Comparison of ENCODE assay signal across 24 cellular contexts in genomic region chr22:23062616-23063538, GRCh38. TPM values are rescaled to one million over a fixed set of nuclear protein-coding genes. Genes with fewer than 3 reads are reported as not detected.
DNase-seq lines count a peak whose midpoint lies in the region; ATAC-seq and TF ChIP-seq lines count a peak whose summit lies in the region.
"Had no signal": no experiment of that assay in that cellular context is flagged by ENCODE, and none has a peak within 500 bp of the region (broad histone marks: within the 10 kb centered on the region; RNA-seq: fewer than 3 reads in every experiment).

No MANE protein-coding gene starts in this region.

- peak; percentile 25 for DNase-seq in activated CD8-positive, alpha-beta memory T cell treated with anti-CD3 and anti-CD28 coated beads, Interleukin-2, amount 10 ng/mL, durations not matched to agents 7 days and 5 days
- DNase-seq in activated CD8-positive, alpha-beta memory T cell treated with anti-CD3 and anti-CD28 coated beads for 24 hours = no peak
- peak; percentile 6 for DNase-seq in GM13976 (ENCODE audit: low spot score)
- DNase-seq in esophagus muscularis mucosa (ENCODE audit: extremely low spot score) = peak; percentile 84
- DNase-seq in spleen = peak; percentile 27
- no peak for DNase-seq in HEK293T (ENCODE audit: extremely low spot score)
- DNase-seq in GM23248 = no peak
- DNase-seq: activated CD4-positive, alpha-beta T cell treated with anti-CD3 and anti-CD28 coated beads, Interleukin-2, amount 50 U/mL, for 4 hours; effector CD8-positive, alpha-beta T cell; gastrocnemius medialis; Karpas-422; mammary epithelial cell; NCI-H1930; NCI-H226; retina; SIG-M5; stimulated activated CD4-positive, alpha-beta T cell treated with anti-CD3 and anti-CD28 coated beads, Interleukin-4, amount 100 ng/mL, for 24 hours; stimulated activated naive CD8-positive, alpha-beta T cell treated with anti-CD3 and anti-CD28 coated beads, Interleukin-15, Interleukin-2, amounts not matched to agents 100 U/mL and 50 U/mL, for 24 hours; transverse colon had no signal

- H3K27ac ChIP-seq in esophagus muscularis mucosa (replicated peaks in 1 of 4) (no peak overlapping the region), spleen (no peak overlapping the region), GM23248 (no peak overlapping the region)
- H3K27ac ChIP-seq: BLaER1 treated with 17β-estradiol and CSF1 and Interleukin-3, amounts not matched to agents 10 nM and 100 nM; gastrocnemius medialis; transverse colon had no signal

- CTCF ChIA-PET in activated CD8-positive, alpha-beta memory T cell treated with anti-CD3 and anti-CD28 coated beads, Interleukin-2, amount 10 ng/mL, durations not matched to agents 7 days and 5 days (lab: Charles Lee) = no interaction called here
- CTCF ChIA-PET in HEK293T (lab: Yijun Ruan, JAX) = no interaction called here

- H3K9me3 Mint-ChIP-seq in activated CD8-positive, alpha-beta memory T cell treated with anti-CD3 and anti-CD28 coated beads, Interleukin-2, amount 10 ng/mL, durations not matched to agents 7 days and 5 days (ENCODE audit: low read depth) = no peaks in the 10 kb centered on the region
- H3K9me3 Mint-ChIP-seq: GM23338 had no signal

- H2AFZ ChIP-seq in GM23248 = no peak overlapping the region
- H2AFZ ChIP-seq: GM23338 had no signal

- H3K36me3 Mint-ChIP-seq in activated CD8-positive, alpha-beta memory T cell treated with anti-CD3 and anti-CD28 coated beads, Interleukin-2, amount 10 ng/mL, durations not matched to agents 7 days and 5 days = no peaks in the 10 kb centered on the region

- no peaks in the 10 kb centered on the region for H3K79me2 ChIP-seq in GM23248 (ENCODE audit: insufficient read depth)

- peaks cover 3% of the 10 kb centered on the region for H3K4me1 Mint-ChIP-seq in activated CD8-positive, alpha-beta memory T cell treated with anti-CD3 and anti-CD28 coated beads, Interleukin-2, amount 10 ng/mL, durations not matched to agents 7 days and 5 days

- H3K27me3 ChIP-seq in esophagus muscularis mucosa (no peaks in the 10 kb centered on the region), spleen (replicated peaks in 1 of 7) (no peaks in the 10 kb centered on the region), GM23248 (replicated peaks; ENCODE audit: insufficient read depth) (0 out of 2 replicates have a peak, but pooled peaks cover 6% of the 10 kb centered on the region)
- H3K27me3 ChIP-seq: BLaER1 treated with 17β-estradiol and CSF1 and Interleukin-3, amounts not matched to agents 10 nM and 100 nM; gastrocnemius medialis; transverse colon had no signal

- no peak overlapping the region for H3K27ac Mint-ChIP-seq in activated CD8-positive, alpha-beta memory T cell treated with anti-CD3 and anti-CD28 coated beads, Interleukin-2, amount 10 ng/mL, durations not matched to agents 7 days and 5 days
- H3K27ac Mint-ChIP-seq: GM23338 had no signal

- no peak overlapping the region for H3K9ac ChIP-seq in GM23248
- H3K9ac ChIP-seq: BLaER1 treated with 17β-estradiol and CSF1 and Interleukin-3, amounts not matched to agents 10 nM and 100 nM had no signal

- no peak overlapping the region for H3K4me2 ChIP-seq in GM23248 (ENCODE audit: unreplicated experiment)
- H3K4me2 ChIP-seq: GM23338 had no signal

- WGBS in esophagus muscularis mucosa = 94% methylated on average over 8 of the region's 12 CpGs
- WGBS in spleen, 5 donors = 90 to 95% (median 91%) methylated on average over 11 to 12 of the region's 12 CpGs
- whole genome bisulfite sequencing in GM23248 (ENCODE audit: low coverage in 1 of 2, low lambda C conversion rate in 2 of 2, missing lambda C conversion rate in 2 of 2), 2 experiments = 48 to 56% methylated on average over 11 to 12 of the region's 12 CpGs

- H4K20me1 ChIP-seq in GM23248 (ENCODE audit: insufficient read depth) = no peaks in the 10 kb centered on the region
- H4K20me1 ChIP-seq: BLaER1 treated with 17β-estradiol and CSF1 and Interleukin-3, amounts not matched to agents 10 nM and 100 nM had no signal

- ATAC-seq in activated CD8-positive, alpha-beta memory T cell treated with anti-CD3 and anti-CD28 coated beads, Interleukin-2, amount 10 ng/mL, durations not matched to agents 7 days and 5 days = no peak
- ATAC-seq in GM21529 (IDR thresholded peaks at IDR 0.05; ENCODE audit: unreplicated experiment) = no peak
- ATAC-seq: esophagus mucosa; gastrocnemius medialis; GM23338; stimulated activated naive CD8-positive, alpha-beta T cell treated with anti-CD3 and anti-CD28 coated beads, Interleukin-15, Interleukin-2, amounts not matched to agents 100 U/mL and 50 U/mL, for 24 hours had no signal

- H3K36me3 ChIP-seq in esophagus muscularis mucosa (no peaks in the 10 kb centered on the region), spleen (no peaks in the 10 kb centered on the region), GM23248 (ENCODE audit: low read depth) (no peaks in the 10 kb centered on the region)
- H3K36me3 ChIP-seq: BLaER1 treated with 17β-estradiol and CSF1 and Interleukin-3, amounts not matched to agents 10 nM and 100 nM; gastrocnemius medialis; transverse colon had no signal

- H3K4me1 ChIP-seq in esophagus muscularis mucosa (peaks cover 0 to 4% (median 0%) of the 10 kb centered on the region in 4 donors), spleen (peaks cover 0 to 7% (median 0%) of the 10 kb centered on the region in 6 donors), GM23248 (ENCODE audit: insufficient read depth) (no peaks in the 10 kb centered on the region)
- H3K4me1 ChIP-seq: Caco-2, gastrocnemius medialis, transverse colon had no signal

- TF ChIP-seq EP300 in esophagus muscularis mucosa (IDR thresholded peaks at IDR 0.05) = no peak

- in situ Hi-C loops in GM13976 (cut with MboI; ENCODE audit: low sequenced_read_pairs, unreplicated experiment) = no loop called here
- in situ Hi-C loops in GM23248 (cut with MboI) = no loop called here

- peaks cover 4% of the 10 kb centered on the region for H3K27me3 Mint-ChIP-seq in activated CD8-positive, alpha-beta memory T cell treated with anti-CD3 and anti-CD28 coated beads, Interleukin-2, amount 10 ng/mL, durations not matched to agents 7 days and 5 days

- TF ChIP-seq CTCF in GM13976 (IDR thresholded peaks at IDR 0.05; ENCODE audit: borderline replicate concordance, control extremely low read depth, extremely low read depth, insufficient read depth, missing control alignments) = no peak
- no peak for TF ChIP-seq CTCF in esophagus muscularis mucosa (IDR thresholded peaks at IDR 0.05)
- no peak for TF ChIP-seq CTCF in spleen (IDR thresholded peaks at IDR 0.05 in 8 of 11, conservative IDR thresholded peaks at IDR 0.05 in 3 of 11)

- POLR2A ChIA-PET in HEK293T (lab: Yijun Ruan, JAX) = no interaction called here

- intact Hi-C loops in esophagus muscularis mucosa (cut with DNase I) = no loop called here
- intact Hi-C loops in spleen (cut with DNase I; ENCODE audit: low total_unique reads) = no loop called here

- H3K4me3 ChIP-seq in esophagus muscularis mucosa (no peak overlapping the region), spleen (no peak overlapping the region), GM23248 (no peak overlapping the region)
- H3K4me3 ChIP-seq: BLaER1 treated with 17β-estradiol and CSF1 and Interleukin-3, amounts not matched to agents 10 nM and 100 nM; gastrocnemius medialis; GM23338; transverse colon had no signal

- no peaks in the 10 kb centered on the region for H3F3A ChIP-seq in GM23248 (ENCODE audit: insufficient read depth)

- no peak overlapping the region for H3K4me3 Mint-ChIP-seq in activated CD8-positive, alpha-beta memory T cell treated with anti-CD3 and anti-CD28 coated beads, Interleukin-2, amount 10 ng/mL, durations not matched to agents 7 days and 5 days
- H3K4me3 Mint-ChIP-seq: GM23338 had no signal

- TF ChIP-seq POLR2A in esophagus muscularis mucosa (IDR thresholded peaks at IDR 0.05; ENCODE audit: low read depth) = no peak
- no peak for TF ChIP-seq POLR2A in spleen (IDR thresholded peaks at IDR 0.05)

- no peaks in the 10 kb centered on the region for H3K9me2 ChIP-seq in GM23248 (ENCODE audit: insufficient read depth)

- no peaks in the 10 kb centered on the region for H3K9me3 ChIP-seq in esophagus muscularis mucosa
- no peaks in the 10 kb centered on the region for H3K9me3 ChIP-seq in spleen
- no peaks in the 10 kb centered on the region for H3K9me3 ChIP-seq in GM23248 (ENCODE audit: low read depth)
- H3K9me3 ChIP-seq: BLaER1 treated with 17β-estradiol and CSF1 and Interleukin-3, amounts not matched to agents 10 nM and 100 nM; Caco-2; gastrocnemius medialis; transverse colon had no signal

TF ChIP-seq in HEK293T, 16 proteins besides CTCF, POLR2A, EP300 and RAD21:
- no peak for TF ChIP-seq L3MBTL2 (conservative IDR thresholded peaks at IDR 0.05)
- no peak for TF ChIP-seq HDGF (IDR thresholded peaks at IDR 0.05; ENCODE audit: borderline replicate concordance)
- TF ChIP-seq ARNT (IDR thresholded peaks at IDR 0.05) = no peak
- TF ChIP-seq SUZ12 (IDR thresholded peaks at IDR 0.05) = no peak
- no peak for TF ChIP-seq NFRKB (IDR thresholded peaks at IDR 0.05)
- TF ChIP-seq SP1 (IDR thresholded peaks at IDR 0.05) = no peak
- TF ChIP-seq FOXM1 (IDR thresholded peaks at IDR 0.05; ENCODE audit: borderline replicate concordance) = no peak
- TF ChIP-seq CTBP1 (IDR thresholded peaks at IDR 0.05; ENCODE audit: borderline replicate concordance) = no peak

RNA-seq across cellular contexts. Expression of gene GNAZ, which starts 7.4 kb away (rescaled TPM):
- under 1 TPM in 1 of 2 experiments, not detected in 1; 0.12 TPM for total RNA-seq in activated CD8-positive, alpha-beta memory T cell treated with anti-CD3 and anti-CD28 coated beads, Interleukin-2, amount 10 ng/mL, durations not matched to agents 7 days and 5 days
- total RNA-seq in esophagus muscularis mucosa (10 to 100 TPM; 51.7 to 79.5 (median 64.6) TPM), spleen (10 to 100 TPM in 2 of 7 donors, 1 to 10 TPM in 5; 4.4 to 11.8 (median 7.6) TPM)
- polyA plus RNA-seq in spleen (1 to 10 TPM; 2.3 to 5.7 (median 2.8) TPM), GM23248 (2016; fragmentation: Nextera tagmentation; extraction: Ambion mirVana) (0.24 and 0.25 TPM in 2 replicates)
- total RNA-seq in GM23248 (2014; rRNA removed; shearing (Covaris generic)) = 0.25 and 0.65 TPM in 2 replicates

Comparison
In these comparisons a context has a peak if more than half of its experiments do, and no peak if none do; other contexts are left out.
1. DNase-seq: peak in activated CD8-positive, alpha-beta memory T cell treated with anti-CD3 and anti-CD28 coated beads, Interleukin-2, amount 10 ng/mL, durations not matched to agents 7 days and 5 days (single experiment), GM13976 (single experiment), esophagus muscularis mucosa (single experiment) and spleen (single experiment); none in activated CD8-positive, alpha-beta memory T cell treated with anti-CD3 and anti-CD28 coated beads for 24 hours (single experiment), HEK293T (single experiment) and GM23248 (single experiment).
2. RNA of gene GNAZ, which starts 7.4 kb away (total RNA-seq): 51.7 to 79.5 TPM in esophagus muscularis mucosa; 4.4 to 11.8 TPM in spleen, 0.25 to 0.65 TPM in GM23248 and 0.12 TPM in activated CD8-positive, alpha-beta memory T cell treated with anti-CD3 and anti-CD28 coated beads, Interleukin-2, amount 10 ng/mL, durations not matched to agents 7 days and 5 days; every median in the first group is over 4 times any median in the second.